ENCODE assay signal across 12 cellular contexts in the genomic region with DNA sequence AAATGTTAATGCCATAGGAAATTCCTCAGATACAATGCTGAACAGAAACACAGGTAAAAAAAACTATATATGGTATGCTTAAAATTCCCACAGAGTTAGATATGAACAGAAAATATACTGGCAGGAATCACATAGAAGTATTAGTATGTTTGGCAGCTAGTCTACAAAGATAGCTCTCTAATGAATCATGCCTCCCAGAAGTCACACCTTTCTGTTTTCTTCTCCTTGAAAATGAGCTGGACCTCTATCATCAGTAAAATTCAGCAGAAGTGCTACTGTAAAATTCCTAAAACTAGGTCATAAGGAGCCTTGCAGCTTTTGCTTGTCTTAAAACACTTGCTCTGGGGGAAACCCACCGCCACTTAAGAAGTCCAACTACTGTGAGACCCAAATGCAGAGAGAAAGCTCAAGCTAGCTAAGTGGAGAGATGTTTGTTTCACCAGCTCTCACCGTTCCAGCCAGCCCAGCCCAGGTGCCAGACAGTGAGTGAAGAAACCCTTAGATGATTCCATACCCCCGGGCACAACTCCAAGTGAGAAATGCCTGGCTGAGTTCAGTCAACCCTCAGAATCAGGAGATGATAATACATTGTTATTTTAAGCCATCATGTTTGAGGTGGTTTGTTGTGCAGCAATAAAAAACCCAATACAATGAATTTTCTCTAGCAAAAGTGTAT. TPM values are rescaled to one million over a fixed set of nuclear protein-coding genes. Genes with fewer than 3 reads are reported as not detected.
A peak's percentile ranks its signal among the peaks of the same experiment; 100 is the strongest.
DNase-seq lines count a peak whose midpoint lies in the region; ATAC-seq, FAIRE-seq and TF ChIP-seq lines count a peak whose summit lies in the region.
"Had no signal": no experiment of that assay in that cellular context is flagged by ENCODE, and none has a peak within 500 bp of the region (broad histone marks: within the 10 kb centered on the region; RNA-seq: fewer than 3 reads in every experiment).

No MANE protein-coding gene starts in this region.

- no peaks in the 10 kb centered on the region for H3K9me3 Mint-ChIP-seq in activated T-cell treated with anti-CD3 and anti-CD28 coated beads, Interleukin-2, amount 50 U/mL, for 4 hours
- H3K9me3 Mint-ChIP-seq: activated CD8-positive, alpha-beta T cell treated with anti-CD3 and anti-CD28 coated beads for 36 hours had no signal

- H2AFZ ChIP-seq in keratinocyte (ENCODE audit: control insufficient read depth, low read length) (peak overlapping the region; percentile 80), Karpas-422 (ENCODE audit: low read length) (no peak overlapping the region)

- no peaks in the 10 kb centered on the region for H3K9me2 ChIP-seq in Karpas-422 (replicated peaks; ENCODE audit: insufficient read depth, low read length)

- TF ChIP-seq EP300 in Ishikawa (IDR thresholded peaks at IDR 0.05; ENCODE audit: borderline replicate concordance): no peak

- ATAC-seq in activated T-cell treated with anti-CD3 and anti-CD28 coated beads, Interleukin-2, amount 50 U/mL, for 4 hours: no peak
- no peak for ATAC-seq in HG03565 (IDR thresholded peaks at IDR 0.05; ENCODE audit: unreplicated experiment)
- ATAC-seq: activated CD8-positive, alpha-beta T cell treated with anti-CD3 and anti-CD28 coated beads for 36 hours; mucosa of descending colon had no signal

- H3K9me3 ChIP-seq in keratinocyte (ENCODE audit: control insufficient read depth, low read depth, low read length) (no peaks in the 10 kb centered on the region), Karpas-422 (ENCODE audit: low read length) (no peaks in the 10 kb centered on the region)
- H3K9me3 ChIP-seq: BLaER1 treated with 17β-estradiol and CSF1 and Interleukin-3, amounts not matched to agents 10 nM and 100 nM; mucosa of descending colon; SJCRH30 had no signal

- H3K9me1 ChIP-seq in keratinocyte (ENCODE audit: control insufficient read depth, extremely low read depth, insufficient read depth, low read length): no peaks in the 10 kb centered on the region

- no peak for TF ChIP-seq RAD21 in Ishikawa (IDR thresholded peaks at IDR 0.05; ENCODE audit: low read depth)

- DNase-seq in AG09309 (ENCODE audit: low read depth): peak; percentile 40
- DNase-seq in astrocyte of the hippocampus (ENCODE audit: low read depth, low spot score): peak; percentile 66
- DNase-seq in keratinocyte (ENCODE audit: low read depth, low spot score): no peak
- no peak for DNase-seq in stimulated activated naive CD4-positive, alpha-beta T cell treated with Interleukin-2 at 50 U/mL for 16 hours (lab: John Stamatoyannopoulos, UW)
- DNase-seq in Karpas-422: no peak
- DNase-seq in activated T-cell treated with anti-CD3 and anti-CD28 coated beads, Interleukin-2, amount 50 U/mL, for 4 hours: no peak
- DNase-seq: activated CD8-positive, alpha-beta T cell treated with anti-CD3 and anti-CD28 coated beads for 36 hours; mucosa of descending colon; SJCRH30 had no signal

- H3K27ac ChIP-seq in keratinocyte (ENCODE audit: control insufficient read depth, insufficient read depth, low read length): peak overlapping the region; percentile 84
- H3K27ac ChIP-seq in Karpas-422 (ENCODE audit: low read length): no peak overlapping the region
- H3K27ac ChIP-seq: BLaER1 treated with 17β-estradiol and CSF1 and Interleukin-3, amounts not matched to agents 10 nM and 100 nM; SJCRH30 had no signal

- H3K4me2 ChIP-seq in keratinocyte (ENCODE audit: control insufficient read depth, extremely low read depth, insufficient read depth, low read depth, low read length) (peak overlapping the region; percentile 89), Karpas-422 (ENCODE audit: low read depth, low read length, poor library complexity, severe bottlenecking) (no peak overlapping the region)
- H3K4me2 ChIP-seq: BLaER1 treated with 17β-estradiol and CSF1 and Interleukin-3, amounts not matched to agents 10 nM and 100 nM had no signal

- H4K20me1 ChIP-seq in keratinocyte (ENCODE audit: control insufficient read depth, extremely low read depth, insufficient read depth, low read length) (no peaks in the 10 kb centered on the region), Karpas-422 (ENCODE audit: insufficient read depth, low read depth, low read length) (no peaks in the 10 kb centered on the region)
- H4K20me1 ChIP-seq: BLaER1 treated with 17β-estradiol and CSF1 and Interleukin-3, amounts not matched to agents 10 nM and 100 nM had no signal

- H3K27me3 ChIP-seq in keratinocyte (ENCODE audit: control insufficient read depth, extremely low read depth, insufficient read depth, low read length) (no peaks in the 10 kb centered on the region), Karpas-422 (ENCODE audit: low read length) (no peaks in the 10 kb centered on the region)
- H3K27me3 ChIP-seq: BLaER1 treated with 17β-estradiol and CSF1 and Interleukin-3, amounts not matched to agents 10 nM and 100 nM; SJCRH30 had no signal

- H3K4me3 ChIP-seq in AG09309 (ENCODE audit: control insufficient read depth, low read depth, low read length) (no peak overlapping the region), keratinocyte (ENCODE audit: control insufficient read depth in 2 of 3, extremely low read depth in 1 of 3, insufficient read depth in 2 of 3, low read depth in 1 of 3, low read length in 3 of 3) (peak overlapping the region in 2 of 3 experiments; percentile 50 to 62), Karpas-422 (ENCODE audit: low read length) (no peak overlapping the region)
- H3K4me3 ChIP-seq: BLaER1 treated with 17β-estradiol and CSF1 and Interleukin-3, amounts not matched to agents 10 nM and 100 nM; mucosa of descending colon; SJCRH30 had no signal

- FAIRE-seq in keratinocyte (lab: Jason Lieb, UNC): peak; percentile 71

- H3K79me2 ChIP-seq in keratinocyte (ENCODE audit: control insufficient read depth, insufficient read depth, low read length) (no peaks in the 10 kb centered on the region), Karpas-422 (ENCODE audit: low read length) (no peaks in the 10 kb centered on the region)

- H3K9ac ChIP-seq in keratinocyte (ENCODE audit: control insufficient read depth, extremely low read depth, insufficient read depth, low read length) (peak overlapping the region; percentile 43), Karpas-422 (ENCODE audit: low read length) (no peak overlapping the region)
- H3K9ac ChIP-seq: BLaER1 treated with 17β-estradiol and CSF1 and Interleukin-3, amounts not matched to agents 10 nM and 100 nM had no signal

- no peaks in the 10 kb centered on the region for H3K36me3 Mint-ChIP-seq in activated T-cell treated with anti-CD3 and anti-CD28 coated beads, Interleukin-2, amount 50 U/mL, for 4 hours (ENCODE audit: insufficient read depth)

- dilution Hi-C loops in keratinocyte (cut with MboI; ENCODE audit: extremely low pct_ligation_motif_present, low sequenced_read_pairs): no loop called here

- TF ChIP-seq CTCF in AG09309 (IDR thresholded peaks at IDR 0.05; ENCODE audit: control insufficient read depth, insufficient read depth, low read depth, low read length, missing control alignments) (no peak), keratinocyte (optimal IDR thresholded peaks at IDR 0.05 in 1 of 3, IDR thresholded peaks at IDR 0.05 in 1 of 3, conservative IDR thresholded peaks at IDR 0.05 in 1 of 3; ENCODE audit: extremely low read depth in 1 of 3, insufficient read depth in 2 of 3, low read length in 3 of 3) (no peak)

- H3K27me3 Mint-ChIP-seq in activated T-cell treated with anti-CD3 and anti-CD28 coated beads, Interleukin-2, amount 50 U/mL, for 4 hours (ENCODE audit: low read depth): no peaks in the 10 kb centered on the region
- H3K27me3 Mint-ChIP-seq: activated CD8-positive, alpha-beta T cell treated with anti-CD3 and anti-CD28 coated beads for 36 hours had no signal

- no peak overlapping the region for H3K4me3 Mint-ChIP-seq in activated T-cell treated with anti-CD3 and anti-CD28 coated beads, Interleukin-2, amount 50 U/mL, for 4 hours
- H3K4me3 Mint-ChIP-seq: activated CD8-positive, alpha-beta T cell treated with anti-CD3 and anti-CD28 coated beads for 36 hours had no signal

- peaks cover 48% of the 10 kb centered on the region for H3K4me1 ChIP-seq in keratinocyte (ENCODE audit: control insufficient read depth, extremely low read depth, insufficient read depth, low read length)
- H3K4me1 ChIP-seq in Karpas-422 (ENCODE audit: low read length): no peaks in the 10 kb centered on the region

- no peaks in the 10 kb centered on the region for H3K4me1 Mint-ChIP-seq in activated T-cell treated with anti-CD3 and anti-CD28 coated beads, Interleukin-2, amount 50 U/mL, for 4 hours (ENCODE audit: low read depth)

- H3K36me3 ChIP-seq in keratinocyte (ENCODE audit: control insufficient read depth in 2 of 2, extremely low read depth in 1 of 2, insufficient read depth in 2 of 2, low read length in 2 of 2): no peaks in the 10 kb centered on the region
- H3K36me3 ChIP-seq in Karpas-422 (ENCODE audit: insufficient read depth, low read length): no peaks in the 10 kb centered on the region
- H3K36me3 ChIP-seq: BLaER1 treated with 17β-estradiol and CSF1 and Interleukin-3, amounts not matched to agents 10 nM and 100 nM; SJCRH30 had no signal

TF ChIP-seq in Ishikawa, 13 proteins besides CTCF, POLR2A, EP300 and RAD21 (continues in another document):
- TF ChIP-seq TEAD4 (IDR thresholded peaks at IDR 0.05): peak; percentile 18; the same call in 1 of the 2 replicates
- TF ChIP-seq NFIC (IDR thresholded peaks at IDR 0.05): peak; percentile 40; the same call in 1 of the 2 replicates
- no peak for TF ChIP-seq EGR1 (IDR thresholded peaks at IDR 0.05)
- TF ChIP-seq YY1 (IDR thresholded peaks at IDR 0.05; ENCODE audit: low read depth): no peak

RNA-seq across cellular contexts. Expression of a gene that starts 43.0 kb away (rescaled TPM):
- polyA plus RNA-seq in keratinocyte: 6.2 to 8.3 TPM (median 8.1 TPM) in 3 replicates
- 1.3 TPM for polyA plus RNA-seq in keratinocyte (2011; ENCODE audit: low read depth)
- polyA plus RNA-seq in keratinocyte (2011; cell fraction: cytosol; rRNA removed): 2.7 and 3.9 TPM in 2 replicates
- 22.1 and 23.0 TPM in 2 replicates for polyA plus RNA-seq in keratinocyte (2011; cell fraction: nucleus; rRNA removed)
- polyA plus RNA-seq in keratinocyte (2012; ENCODE audit: low replicate concordance): 4.9 and 7.5 TPM in 2 replicates
- polyA minus RNA-seq in keratinocyte: 3.6 to 9.1 TPM (median 7.6 TPM) in 3 replicates
- 3.5 TPM for polyA minus RNA-seq in keratinocyte (2011; cell fraction: cytosol; rRNA and poly(A)+ RNA removed)
- 4.2 and 5.7 TPM in 2 replicates for polyA minus RNA-seq in keratinocyte (2011; cell fraction: nucleus; rRNA and poly(A)+ RNA removed)
- 19.8 and 24.9 TPM in 2 replicates for total RNA-seq in Karpas-422 (2014; rRNA removed; shearing (Covaris generic); ENCODE audit: low replicate concordance)
- total RNA-seq in activated T-cell treated with anti-CD3 and anti-CD28 coated beads, Interleukin-2, amount 50 U/mL, for 4 hours: 10 to 100 TPM; 17.3 to 19.2 (median 18.5) TPM

Comparison
In these comparisons a context has a peak if more than half of its experiments do, and no peak if none do; other contexts are left out.
1. DNase-seq: peak in AG09309 (single experiment) and astrocyte of the hippocampus (single experiment); none in keratinocyte (single experiment), stimulated activated naive CD4-positive, alpha-beta T cell treated with Interleukin-2 at 50 U/mL for 16 hours (single experiment), Karpas-422 (single experiment) and activated T-cell treated with anti-CD3 and anti-CD28 coated beads, Interleukin-2, amount 50 U/mL, for 4 hours (single experiment).
2. H3K4me3 ChIP-seq: peak in keratinocyte (2 of 3); none in AG09309 (single experiment) and Karpas-422 (single experiment).